In the genomic region with DNA sequence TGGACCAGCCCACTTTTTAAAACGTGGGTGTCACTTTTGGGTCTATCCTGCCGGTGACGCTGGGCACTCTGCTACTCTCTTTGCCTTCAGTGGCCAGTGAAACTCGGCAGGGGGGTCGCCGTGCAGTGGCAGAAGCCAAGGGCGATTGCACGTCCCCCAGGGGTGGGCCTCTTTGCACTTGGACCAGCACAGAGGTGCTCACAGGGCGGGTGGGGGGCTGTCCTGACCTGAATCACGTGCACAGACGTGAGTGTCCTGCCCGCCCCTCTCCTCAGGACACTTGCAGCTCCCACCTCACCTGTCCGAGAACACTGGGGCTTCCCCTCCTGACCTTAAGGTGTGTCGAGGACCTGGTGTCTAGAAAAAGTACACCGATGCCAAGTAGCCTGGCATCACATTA, we compare ENCODE assay signal across 24 cellular contexts. TPM values are rescaled to one million over a fixed set of nuclear protein-coding genes. Genes with fewer than 3 reads are reported as not detected.
"Had no signal": no experiment of that assay in that cellular context is flagged by ENCODE, and none has a peak within 500 bp of the region (broad histone marks: within the 10 kb centered on the region; RNA-seq: fewer than 3 reads in every experiment).

No MANE protein-coding gene starts in this region.

- H3K9me3 Mint-ChIP-seq: dendritic cell treated with granulocyte-macrophage colony-stimulating factor and Interleukin-4, amounts not matched to agents 40 ng/mL and 50 ng/mL, for 4 days; stimulated activated naive B cell treated with anti-CD40 and anti-IgM and Interleukin-4, amounts not matched to agents 10 μg/mL and 1 μg/mL and 100 μg/mL, for 72 hours had no signal

- H3K36me3 ChIP-seq: breast epithelium, neural progenitor cell, ovary had no signal

- H3K9me3 ChIP-seq: ascending aorta, breast epithelium, ovary, spleen, tibial nerve had no signal

- H3K9ac ChIP-seq: neural progenitor cell had no signal

- H3K4me3 Mint-ChIP-seq: activated T-cell treated with anti-CD3 and anti-CD28 coated beads, Interleukin-2, amount 50 U/mL, for 72 hours; dendritic cell treated with granulocyte-macrophage colony-stimulating factor and Interleukin-4, amounts not matched to agents 40 ng/mL and 50 ng/mL, for 4 days; naive thymus-derived CD4-positive, alpha-beta T cell; neural progenitor cell; stimulated activated naive B cell treated with anti-CD40 and anti-IgM and Interleukin-4, amounts not matched to agents 10 μg/mL and 1 μg/mL and 100 μg/mL, for 72 hours had no signal

- H3K4me3 ChIP-seq: ascending aorta, breast epithelium, neural progenitor cell, ovary, spleen, tibial nerve had no signal

- ATAC-seq: activated T-cell treated with anti-CD3 and anti-CD28 coated beads, Interleukin-2, amount 50 U/mL, for 72 hours; foreskin keratinocyte; naive thymus-derived CD4-positive, alpha-beta T cell; sciatic nerve; stimulated activated naive B cell treated with anti-CD40 and anti-IgM and Interleukin-4, amounts not matched to agents 10 μg/mL and 1 μg/mL and 100 μg/mL, for 72 hours had no signal

- DNase-seq: activated CD4-positive, alpha-beta T cell treated with anti-CD3 and anti-CD28 coated beads, Interleukin-2, amount 50 U/mL, for 1 hour; activated CD4-positive, CD25-positive, alpha-beta regulatory T cell treated with anti-CD3 and anti-CD28 coated beads, Interleukin-2, amount 50 U/mL, for 72 hours; activated effector memory CD4-positive, alpha-beta T cell treated with anti-CD3 and anti-CD28 coated beads, Interleukin-2, amount 50 U/mL, for 16 hours; activated naive CD4-positive, alpha-beta T cell treated with anti-CD3 and anti-CD28 coated beads, Interleukin-2, amount 50 U/mL, for 16 hours; activated T-cell treated with anti-CD3 and anti-CD28 coated beads, Interleukin-2, amount 50 U/mL, for 72 hours; cerebellar nuclear complex; effector memory CD4-positive, alpha-beta T cell; foreskin keratinocyte; naive thymus-derived CD4-positive, alpha-beta T cell; spleen; stimulated activated CD4-positive, alpha-beta T cell treated with anti-CD3 and anti-CD28 coated beads, Interleukin-4, amount 100 ng/mL, for 4 hours; stimulated activated naive B cell treated with anti-CD40 and anti-IgM and Interleukin-4, amounts not matched to agents 10 μg/mL and 1 μg/mL and 100 μg/mL, for 72 hours; substantia nigra; SW 1271; T-helper 2 cell had no signal

- H3K36me3 Mint-ChIP-seq: naive thymus-derived CD4-positive, alpha-beta T cell; stimulated activated naive B cell treated with anti-CD40 and anti-IgM and Interleukin-4, amounts not matched to agents 10 μg/mL and 1 μg/mL and 100 μg/mL, for 72 hours had no signal

- H3K27ac ChIP-seq: breast epithelium, foreskin keratinocyte, neural progenitor cell, ovary, tibial nerve, VCaP had no signal

- H2AFZ ChIP-seq: neural progenitor cell had no signal

- H3K27ac Mint-ChIP-seq: activated T-cell treated with anti-CD3 and anti-CD28 coated beads, Interleukin-2, amount 50 U/mL, for 72 hours; dendritic cell treated with granulocyte-macrophage colony-stimulating factor and Interleukin-4, amounts not matched to agents 40 ng/mL and 50 ng/mL, for 4 days; naive thymus-derived CD4-positive, alpha-beta T cell; neural progenitor cell; stimulated activated naive B cell treated with anti-CD40 and anti-IgM and Interleukin-4, amounts not matched to agents 10 μg/mL and 1 μg/mL and 100 μg/mL, for 72 hours had no signal

- H3K4me1 ChIP-seq: breast epithelium had no signal

- H3K27me3 ChIP-seq: ascending aorta, breast epithelium, foreskin keratinocyte, neural progenitor cell, ovary, spleen, tibial nerve had no signal

- FAIRE-seq: keratinocyte had no signal

- H3K4me2 ChIP-seq: neural progenitor cell had no signal

- H3K4me1 Mint-ChIP-seq: stimulated activated naive B cell treated with anti-CD40 and anti-IgM and Interleukin-4, amounts not matched to agents 10 μg/mL and 1 μg/mL and 100 μg/mL, for 72 hours had no signal

RNA-seq across cellular contexts. Expression of a gene that starts 16.1 kb away (rescaled TPM):
- polyA plus RNA-seq: naive thymus-derived CD4-positive, alpha-beta T cell had no signal

RNA-seq across cellular contexts. Expression of a gene that starts 16.3 kb away (rescaled TPM):
- total RNA-seq: activated T-cell treated with anti-CD3 and anti-CD28 coated beads, Interleukin-2, amount 50 U/mL, for 72 hours had no signal
- polyA plus RNA-seq: naive thymus-derived CD4-positive, alpha-beta T cell had no signal
